ENCODE assay signal across 9 cellular contexts in the genomic region with DNA sequence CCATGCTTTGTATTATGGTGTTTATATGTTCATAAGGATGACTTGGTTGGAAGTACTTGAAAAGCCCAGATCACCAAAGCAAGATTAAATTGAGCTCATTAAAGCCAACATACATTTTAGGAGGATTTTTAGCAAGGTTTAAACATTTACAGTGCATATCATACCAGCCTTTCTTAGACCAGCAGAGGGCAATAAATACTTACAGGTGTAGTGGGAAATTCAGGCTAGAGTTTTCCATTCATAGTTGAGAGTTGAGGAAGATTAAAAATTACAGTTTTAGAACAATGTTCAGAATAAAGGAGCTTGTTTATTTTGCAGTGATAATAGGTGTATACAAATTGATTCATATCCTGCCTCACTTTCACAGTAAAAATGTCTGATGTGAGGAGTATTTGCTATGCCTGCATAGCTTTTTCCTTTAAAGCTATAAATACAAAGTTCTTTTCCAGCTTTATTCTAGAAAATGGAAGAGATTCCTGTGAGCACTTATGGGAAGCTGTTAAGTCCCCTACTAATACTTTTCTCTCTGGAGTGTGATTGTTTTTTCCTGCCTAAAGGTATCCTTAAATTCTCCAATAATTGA. TPM values are rescaled to one million over a fixed set of nuclear protein-coding genes. Genes with fewer than 3 reads are reported as not detected.
DNase-seq lines count a peak whose midpoint lies in the region; TF ChIP-seq lines count a peak whose summit lies in the region.
"Had no signal": no experiment of that assay in that cellular context is flagged by ENCODE, and none has a peak within 500 bp of the region (broad histone marks: within the 10 kb centered on the region; RNA-seq: fewer than 3 reads in every experiment).

No MANE protein-coding gene starts in this region.

- CTCF ChIA-PET in mammary epithelial cell (lab: Charles Lee; ENCODE audit: low non-redundant PET), result interaction anchor here (0.5 to 0.7 kb wide), 5 partner anchors 199 to 385 kb away, joined by 4 to 16 read pairs (median 5); partner anchors contain the start of gene PPP2R5A

- no peak overlapping the region for H3K4me3 Mint-ChIP-seq in type B pancreatic cell
- H3K4me3 Mint-ChIP-seq: activated T-cell treated with anti-CD3 and anti-CD28 coated beads, Interleukin-2, amount 50 U/mL, for 4 hours had no signal

- H3K79me2 ChIP-seq in mammary epithelial cell (ENCODE audit: insufficient read depth, low read length), result no peaks in the 10 kb centered on the region

- BruUV-seq in mammary epithelial cell (replicated peaks; lab: Mats Ljungman, UMichigan), result no TSS peak

- no peak overlapping the region for H2AFZ ChIP-seq in mammary epithelial cell (ENCODE audit: low read depth, low read length)

- H3K27ac ChIP-seq in mammary epithelial cell (ENCODE audit: insufficient read depth, low read depth, low read length), result no peak overlapping the region

- H3K4me1 ChIP-seq in mammary epithelial cell (ENCODE audit: insufficient read depth, low read length), result no peaks in the 10 kb centered on the region

- no peak overlapping the region for H3K4me3 ChIP-seq in mammary epithelial cell (replicated peaks in 1 of 3; ENCODE audit: insufficient read depth in 1 of 3, low read depth in 2 of 3, low read length in 3 of 3)

- no peak overlapping the region for H3K4me2 ChIP-seq in mammary epithelial cell (ENCODE audit: insufficient read depth, low read depth, low read length)

- peaks cover 6% of the 10 kb centered on the region for H3K36me3 Mint-ChIP-seq in type B pancreatic cell

- H3K9me3 Mint-ChIP-seq in type B pancreatic cell, result no peaks in the 10 kb centered on the region
- H3K9me3 Mint-ChIP-seq: activated T-cell treated with anti-CD3 and anti-CD28 coated beads, Interleukin-2, amount 50 U/mL, for 4 hours had no signal

- H3K27me3 Mint-ChIP-seq in type B pancreatic cell, result no peaks in the 10 kb centered on the region

- dilution Hi-C loops in mammary epithelial cell (cut with HindIII; ENCODE audit: low sequenced_read_pairs), result no loop called here

- no peaks in the 10 kb centered on the region for H3K9me3 ChIP-seq in mammary epithelial cell (replicated peaks; ENCODE audit: insufficient read depth, low read length)

- DNase-seq in NCI-H510A treated with DMSO at 0.1 percent for 48 hours (lab: John Stamatoyannopoulos, UW), result peak; percentile 38
- no peak for DNase-seq in NCI-H510A (lab: John Stamatoyannopoulos, UW)
- peak; percentile 47 for DNase-seq in NCI-H2107 treated with DMSO at 0.1 percent for 48 hours (lab: John Stamatoyannopoulos, UW; ENCODE audit: unreplicated experiment)
- peak; percentile 25 for DNase-seq in mammary epithelial cell
- DNase-seq in kidney tubule cell (ENCODE audit: low spot score), result peak; percentile 60
- DNase-seq in type B pancreatic cell (ENCODE audit: extremely low spot score, unreplicated experiment), result no peak
- DNase-seq in T1000 (lab: John Stamatoyannopoulos, UW), result no peak
- DNase-seq in COLO668 (lab: John Stamatoyannopoulos, UW; ENCODE audit: unreplicated experiment), result no peak
- DNase-seq: activated T-cell treated with anti-CD3 and anti-CD28 coated beads, Interleukin-2, amount 50 U/mL, for 4 hours had no signal

- TF ChIP-seq CTCF in mammary epithelial cell (conservative IDR thresholded peaks at IDR 0.05 in 1 of 2, IDR thresholded peaks at IDR 0.05 in 1 of 2; ENCODE audit: extremely low read depth in 1 of 2, insufficient read depth in 1 of 2, low read depth in 1 of 2, low read length in 2 of 2) (peak; percentile 62 to 76), type B pancreatic cell (conservative IDR thresholded peaks at IDR 0.05) (peak; percentile 76)

- intact Hi-C loops in mammary epithelial cell (cut with micrococcal nuclease), result loop anchor here (1.0 to 10.0 kb wide), 7 partner anchors 190 to 714 kb away; no protein-coding TSS in a partner anchor

- no peaks in the 10 kb centered on the region for H3K27me3 ChIP-seq in mammary epithelial cell (ENCODE audit: insufficient read depth, low read length)

- H4K20me1 ChIP-seq in mammary epithelial cell (ENCODE audit: insufficient read depth, low read length), result no peaks in the 10 kb centered on the region

- no peak overlapping the region for H3K27ac Mint-ChIP-seq in type B pancreatic cell

- H3K9ac ChIP-seq in mammary epithelial cell (ENCODE audit: insufficient read depth, low read length), result no peak overlapping the region

- H3K4me1 Mint-ChIP-seq in type B pancreatic cell (ENCODE audit: unreplicated experiment), result no peaks in the 10 kb centered on the region

- in situ Hi-C loops in mammary epithelial cell (cut with MboI; ENCODE audit: low sequenced_read_pairs in 2 of 2), result loop anchor here (5.0 to 25.0 kb wide), 3 partner anchors 224 to 716 kb away; partner anchors contain the start of genes NSL1 (in 2 of the 2) and TATDN3 (in 2 of the 2)

- peaks cover 22% of the 10 kb centered on the region for H3K36me3 ChIP-seq in mammary epithelial cell (ENCODE audit: insufficient read depth, low read length)

RNA-seq across cellular contexts. Expression of gene DTL, which starts 35.3 kb away (rescaled TPM):
- total RNA-seq in mammary epithelial cell (10 to 100 TPM in 1 of 2 donors, 1 to 10 TPM in 1; 3.2 to 24.6 TPM), type B pancreatic cell (ENCODE audit: low replicate concordance) (11.9 and 38.5 TPM in 2 replicates)
- polyA plus RNA-seq in mammary epithelial cell, result 46.9 TPM
- 76.5 TPM for polyA minus RNA-seq in mammary epithelial cell

RNA-seq across cellular contexts. Expression of gene INTS7, which starts 35.5 kb away (rescaled TPM):
- 10 to 100 TPM; 16.8 to 24.3 TPM for total RNA-seq in mammary epithelial cell
- 21.8 TPM for polyA plus RNA-seq in mammary epithelial cell
- 58.8 TPM for polyA minus RNA-seq in mammary epithelial cell
- 18.6 and 23.9 TPM in 2 replicates for total RNA-seq in type B pancreatic cell (ENCODE audit: low replicate concordance)

Comparison
In these comparisons a context has a peak if more than half of its experiments do, and no peak if none do; other contexts are left out.
1. DNase-seq: peak in NCI-H510A treated with DMSO at 0.1 percent for 48 hours (single experiment), NCI-H2107 treated with DMSO at 0.1 percent for 48 hours (single experiment), mammary epithelial cell (single experiment) and kidney tubule cell (single experiment); none in NCI-H510A (single experiment), type B pancreatic cell (single experiment), T1000 (single experiment) and COLO668 (single experiment).